Comparison of ENCODE assay signal across 31 cellular contexts in genomic region chr17:28056276-28056620, GRCh38. TPM values are rescaled to one million over a fixed set of nuclear protein-coding genes. Genes with fewer than 3 reads are reported as not detected.
DNase-seq lines count a peak whose midpoint lies in the region; ATAC-seq and TF ChIP-seq lines count a peak whose summit lies in the region.
"Had no signal": no experiment of that assay in that cellular context is flagged by ENCODE, and none has a peak within 500 bp of the region (broad histone marks: within the 10 kb centered on the region; RNA-seq: fewer than 3 reads in every experiment).

No MANE protein-coding gene starts in this region.

- no peak overlapping the region for H3K4me3 ChIP-seq in CD4-positive, CD25-positive, alpha-beta regulatory T cell (ENCODE audit: low read depth, low read length)
- no peak overlapping the region for H3K4me3 ChIP-seq in neutrophil (ENCODE audit: low read depth in 1 of 2, low read length in 1 of 2)
- H3K4me3 ChIP-seq: BLaER1 treated with 17β-estradiol and CSF1 and Interleukin-3, amounts not matched to agents 10 nM and 100 nM; smooth muscle cell; thoracic aorta; uterus had no signal

- no peaks in the 10 kb centered on the region for H3K27me3 Mint-ChIP-seq in CD4-positive, CD25-positive, alpha-beta regulatory T cell
- no peaks in the 10 kb centered on the region for H3K27me3 Mint-ChIP-seq in HFFc6 (ENCODE audit: insufficient read depth)
- H3K27me3 Mint-ChIP-seq in natural killer cell treated with Interleukin-12 subunit alpha and Interleukin-12 subunit beta and Interleukin-15 and Interleukin-18, amount 100 ng/mL, for 72 hours: no peaks in the 10 kb centered on the region
- H3K27me3 Mint-ChIP-seq: activated CD4-positive, alpha-beta T cell treated with anti-CD3 and anti-CD28 coated beads, Interleukin-2, amount 10 ng/mL, durations not matched to agents 24 days and 14 days; activated T-cell treated with anti-CD3 and anti-CD28 coated beads, Interleukin-2, amount 50 U/mL, for 24 hours; effector memory CD8-positive, alpha-beta T cell; memory B cell had no signal

- H3K9me3 Mint-ChIP-seq in CD4-positive, CD25-positive, alpha-beta regulatory T cell: no peaks in the 10 kb centered on the region
- H3K9me3 Mint-ChIP-seq in HFFc6: no peaks in the 10 kb centered on the region
- no peaks in the 10 kb centered on the region for H3K9me3 Mint-ChIP-seq in natural killer cell treated with Interleukin-12 subunit alpha and Interleukin-12 subunit beta and Interleukin-15 and Interleukin-18, amount 100 ng/mL, for 72 hours
- H3K9me3 Mint-ChIP-seq: activated CD4-positive, alpha-beta T cell treated with anti-CD3 and anti-CD28 coated beads, Interleukin-2, amount 10 ng/mL, durations not matched to agents 24 days and 14 days; activated T-cell treated with anti-CD3 and anti-CD28 coated beads, Interleukin-2, amount 50 U/mL, for 24 hours; effector memory CD8-positive, alpha-beta T cell; memory B cell; neural crest cell had no signal

- no peak for ATAC-seq in CD4-positive, CD25-positive, alpha-beta regulatory T cell (ENCODE audit: low read depth in 2 of 2)
- no peak for ATAC-seq in natural killer cell treated with Interleukin-12 subunit alpha and Interleukin-12 subunit beta and Interleukin-15 and Interleukin-18, amount 100 ng/mL, for 72 hours
- ATAC-seq: effector memory CD8-positive, alpha-beta T cell; Panc1 had no signal

- peaks cover 15% of the 10 kb centered on the region for H3K4me1 ChIP-seq in CD4-positive, CD25-positive, alpha-beta regulatory T cell (ENCODE audit: control insufficient read depth, insufficient read depth, low read length, poor library complexity, severe bottlenecking)
- H3K4me1 ChIP-seq in neutrophil (ENCODE audit: control insufficient read depth in 1 of 2, insufficient read depth in 1 of 2, low read depth in 1 of 2, low read length in 1 of 2): peaks cover 25 to 26% of the 10 kb centered on the region in 2 experiments

- TF ChIP-seq CTCF in HFFc6 (IDR thresholded peaks at IDR 0.05) (no peak), VCaP (conservative IDR thresholded peaks at IDR 0.05) (no peak), neutrophil (IDR thresholded peaks at IDR 0.05) (no peak)

- H3K27me3 ChIP-seq in CD4-positive, CD25-positive, alpha-beta regulatory T cell (ENCODE audit: control insufficient read depth, insufficient read depth, low read length): no peaks in the 10 kb centered on the region
- H3K27me3 ChIP-seq in neutrophil: no peaks in the 10 kb centered on the region
- H3K27me3 ChIP-seq: BLaER1 treated with 17β-estradiol and CSF1 and Interleukin-3, amounts not matched to agents 10 nM and 100 nM; uterus had no signal

- no peaks in the 10 kb centered on the region for H3K36me3 Mint-ChIP-seq in CD4-positive, CD25-positive, alpha-beta regulatory T cell
- 0 out of 2 replicates have a peak, but pooled peaks cover 5% of the 10 kb centered on the region for H3K36me3 Mint-ChIP-seq in HFFc6 (ENCODE audit: low read depth)
- no peaks in the 10 kb centered on the region for H3K36me3 Mint-ChIP-seq in natural killer cell treated with Interleukin-12 subunit alpha and Interleukin-12 subunit beta and Interleukin-15 and Interleukin-18, amount 100 ng/mL, for 72 hours
- H3K36me3 Mint-ChIP-seq: memory B cell had no signal

- no peak for DNase-seq in CD4-positive, CD25-positive, alpha-beta regulatory T cell
- no peak for DNase-seq in HFFc6
- DNase-seq in natural killer cell treated with Interleukin-12 subunit alpha and Interleukin-12 subunit beta and Interleukin-15 and Interleukin-18, amount 100 ng/mL, for 72 hours (ENCODE audit: low spot score): no peak
- DNase-seq in kidney glomerular epithelial cell (lab: John Stamatoyannopoulos, UW): no peak
- no peak for DNase-seq in DMS153 (lab: John Stamatoyannopoulos, UW)
- DNase-seq: activated CD4-positive, alpha-beta T cell treated with anti-CD3 and anti-CD28 coated beads, Interleukin-2, amount 10 ng/mL, durations not matched to agents 24 days and 14 days; activated naive CD4-positive, alpha-beta T cell treated with Interleukin-2 at 50 U/mL for 16 hours; activated T-cell treated with anti-CD3 and anti-CD28 coated beads, Interleukin-2, amount 50 U/mL, for 24 hours; caudate nucleus; COR-L47; cortex of kidney; DMS79; effector memory CD8-positive, alpha-beta T cell; erythroblast; GDM1; GOT3; MV-4-11; retina; Right ventricle myocardium superior; stimulated activated naive CD4-positive, alpha-beta T cell treated with Interleukin-2 at 50 U/mL for 16 hours; uterus had no signal

- H3K36me3 ChIP-seq in CD4-positive, CD25-positive, alpha-beta regulatory T cell (ENCODE audit: control insufficient read depth, insufficient read depth, low read length): no peaks in the 10 kb centered on the region
- H3K36me3 ChIP-seq in neutrophil: no peaks in the 10 kb centered on the region
- H3K36me3 ChIP-seq: thoracic aorta, uterus had no signal

- H3K27ac ChIP-seq in CD4-positive, CD25-positive, alpha-beta regulatory T cell (ENCODE audit: insufficient read depth, low read length, poor library complexity, severe bottlenecking): no peak overlapping the region
- H3K27ac ChIP-seq in VCaP (peak overlapping the region; percentile 20), neutrophil (peak overlapping the region; percentile 30)
- H3K27ac ChIP-seq: KMS-11, parathyroid adenoma, thoracic aorta, uterus had no signal

- H3K27ac Mint-ChIP-seq in CD4-positive, CD25-positive, alpha-beta regulatory T cell: peak overlapping the region in 2 of 3 donors; percentile 57 to 81
- H3K27ac Mint-ChIP-seq in HFFc6: peak overlapping the region; percentile 38; the same call in 1 of the 2 replicates
- no peak overlapping the region for H3K27ac Mint-ChIP-seq in natural killer cell treated with Interleukin-12 subunit alpha and Interleukin-12 subunit beta and Interleukin-15 and Interleukin-18, amount 100 ng/mL, for 72 hours
- H3K27ac Mint-ChIP-seq: activated CD4-positive, alpha-beta T cell treated with anti-CD3 and anti-CD28 coated beads, Interleukin-2, amount 10 ng/mL, durations not matched to agents 24 days and 14 days; activated T-cell treated with anti-CD3 and anti-CD28 coated beads, Interleukin-2, amount 50 U/mL, for 24 hours; memory B cell had no signal

- peaks cover 34 to 48% (median 39%) of the 10 kb centered on the region in 4 donors for H3K4me1 Mint-ChIP-seq in CD4-positive, CD25-positive, alpha-beta regulatory T cell
- H3K4me1 Mint-ChIP-seq in HFFc6 (ENCODE audit: low read depth): peaks cover 60% of the 10 kb centered on the region
- peaks cover 21 to 29% of the 10 kb centered on the region in 2 donors for H3K4me1 Mint-ChIP-seq in natural killer cell treated with Interleukin-12 subunit alpha and Interleukin-12 subunit beta and Interleukin-15 and Interleukin-18, amount 100 ng/mL, for 72 hours (ENCODE audit: low read depth in 2 of 2)

- no peaks in the 10 kb centered on the region for H3K9me3 ChIP-seq in CD4-positive, CD25-positive, alpha-beta regulatory T cell (ENCODE audit: control insufficient read depth in 2 of 2, low read length in 2 of 2)
- no peaks in the 10 kb centered on the region for H3K9me3 ChIP-seq in neutrophil
- H3K9me3 ChIP-seq: thoracic aorta, uterus had no signal

- H3K4me3 Mint-ChIP-seq in CD4-positive, CD25-positive, alpha-beta regulatory T cell: no peak overlapping the region
- no peak overlapping the region for H3K4me3 Mint-ChIP-seq in HFFc6
- H3K4me3 Mint-ChIP-seq in natural killer cell treated with Interleukin-12 subunit alpha and Interleukin-12 subunit beta and Interleukin-15 and Interleukin-18, amount 100 ng/mL, for 72 hours: no peak overlapping the region
- H3K4me3 Mint-ChIP-seq: activated CD4-positive, alpha-beta T cell treated with anti-CD3 and anti-CD28 coated beads, Interleukin-2, amount 10 ng/mL, durations not matched to agents 24 days and 14 days; activated T-cell treated with anti-CD3 and anti-CD28 coated beads, Interleukin-2, amount 50 U/mL, for 24 hours; effector memory CD8-positive, alpha-beta T cell; memory B cell; neural crest cell had no signal

RNA-seq across cellular contexts. Expression of gene NLK, which starts 13.8 kb away (rescaled TPM):
- total RNA-seq in CD4-positive, CD25-positive, alpha-beta regulatory T cell: 16.0 TPM
- 1 to 10 TPM; 1.7 to 2.3 (median 1.9) TPM for polyA plus RNA-seq in CD4-positive, CD25-positive, alpha-beta regulatory T cell
- 10 to 100 TPM; 18.5 to 25.3 (median 22.1) TPM for total RNA-seq in HFFc6 (2021; fragmentation: NEBNext Ultra II Directional; extraction: Animal tissue kit (Norgen Biotek cat#: 25700))
- 10 to 100 TPM; 15.5 to 19.6 TPM for total RNA-seq in natural killer cell treated with Interleukin-12 subunit alpha and Interleukin-12 subunit beta and Interleukin-15 and Interleukin-18, amount 100 ng/mL, for 72 hours

Comparison
In these comparisons a context has a peak if more than half of its experiments do, and no peak if none do; other contexts are left out.
1. H3K27ac Mint-ChIP-seq: peak in CD4-positive, CD25-positive, alpha-beta regulatory T cell (2 of 3) and HFFc6 (single experiment); none in natural killer cell treated with Interleukin-12 subunit alpha and Interleukin-12 subunit beta and Interleukin-15 and Interleukin-18, amount 100 ng/mL, for 72 hours (0 of 2).